In the genomic region with DNA sequence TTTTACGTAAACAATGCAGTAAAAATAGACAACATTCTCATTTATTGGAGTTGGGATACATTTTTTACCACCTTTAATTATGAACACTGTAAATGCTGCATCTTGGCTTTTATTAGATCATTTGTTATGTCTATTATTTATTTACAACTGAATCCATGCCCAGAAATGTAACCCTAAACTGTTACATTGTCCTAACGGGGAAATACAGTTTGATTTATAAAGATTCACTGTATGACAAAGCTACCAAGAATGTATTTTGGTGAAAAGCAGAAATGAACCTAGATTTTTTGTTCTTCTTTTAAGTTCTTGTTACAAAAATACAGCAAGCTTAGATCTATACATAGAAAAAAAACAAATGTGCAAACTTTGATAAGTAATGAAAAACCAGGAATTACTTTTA, we compare ENCODE assay signal across 25 cellular contexts. TPM values are rescaled to one million over a fixed set of nuclear protein-coding genes. Genes with fewer than 3 reads are reported as not detected.
DNase-seq lines count a peak whose midpoint lies in the region; TF ChIP-seq lines count a peak whose summit lies in the region.
"Had no signal": no experiment of that assay in that cellular context is flagged by ENCODE, and none has a peak within 500 bp of the region (broad histone marks: within the 10 kb centered on the region; RNA-seq: fewer than 3 reads in every experiment).

No MANE protein-coding gene starts in this region.

- H3K4me3 ChIP-seq in astrocyte of the cerebellum (ENCODE audit: low read depth, low read length) (no peak overlapping the region), fibroblast of the aortic adventitia (ENCODE audit: low read depth, low read length) (no peak overlapping the region), skeletal muscle tissue (ENCODE audit: low read length in 3 of 3) (no peak overlapping the region)
- H3K4me3 ChIP-seq: GM12878, smooth muscle cell had no signal

- H3K36me3 ChIP-seq in skeletal muscle tissue (ENCODE audit: control insufficient read depth in 3 of 3, insufficient read depth in 3 of 3, low read length in 3 of 3), result no peaks in the 10 kb centered on the region
- H3K36me3 ChIP-seq: BE2C had no signal

- H3K27ac ChIP-seq in skeletal muscle tissue (ENCODE audit: low read depth, low read length), result peak overlapping the region; percentile 61
- H3K27ac ChIP-seq: 22Rv1 had no signal

- peaks cover 0 to under 1% (median 0%) of the 10 kb centered on the region in 3 donors for H3K27me3 ChIP-seq in skeletal muscle tissue (ENCODE audit: control insufficient read depth in 3 of 3, insufficient read depth in 3 of 3, low read length in 3 of 3)
- H3K27me3 ChIP-seq: BE2C had no signal

- H3K9ac ChIP-seq in skeletal muscle tissue (ENCODE audit: low read depth in 1 of 3, low read length in 3 of 3), result no peak overlapping the region

- in situ Hi-C loops in astrocyte of the cerebellum (cut with HindIII; ENCODE audit: low sequenced_read_pairs), result no loop called here

- peaks cover 0 to 4% (median 0%) of the 10 kb centered on the region in 3 donors for H3K9me3 ChIP-seq in skeletal muscle tissue (ENCODE audit: control insufficient read depth in 3 of 3, low read length in 3 of 3)

- peaks cover 5 to 28% (median 26%) of the 10 kb centered on the region in 3 donors for H3K4me1 ChIP-seq in skeletal muscle tissue (ENCODE audit: control insufficient read depth in 3 of 3, insufficient read depth in 3 of 3, low read length in 3 of 3)

- no peak for TF ChIP-seq CTCF in astrocyte of the cerebellum (IDR thresholded peaks at IDR 0.05; ENCODE audit: low read depth, low read length, missing control alignments)
- TF ChIP-seq CTCF in fibroblast of the aortic adventitia (IDR thresholded peaks at IDR 0.05; ENCODE audit: insufficient read depth, low read length), result no peak

- DNase-seq in NOMO-1 treated with DMSO at 0.1 percent for 48 hours (lab: John Stamatoyannopoulos, UW; ENCODE audit: unreplicated experiment), result peak; percentile 14
- no peak for DNase-seq in NOMO-1 (lab: John Stamatoyannopoulos, UW; ENCODE audit: unreplicated experiment in 2 of 2)
- peak; percentile 19 for DNase-seq in astrocyte of the cerebellum (ENCODE audit: low read depth)
- peak; percentile 65 for DNase-seq in fibroblast of the aortic adventitia (ENCODE audit: low read depth)
- DNase-seq in stimulated activated naive CD4-positive, alpha-beta T cell treated with Interleukin-2 at 50 U/mL for 16 hours (lab: John Stamatoyannopoulos, UW), result no peak
- DNase-seq in cerebellum (ENCODE audit: low spot score), result no peak
- DNase-seq in superior temporal gyrus (ENCODE audit: extremely low spot score), result no peak
- DNase-seq: BE2C; effector CD4-positive, alpha-beta T cell; erythroblast; glutamatergic neuron; mammary epithelial cell; NCI-H1105; NCI-H2029 treated with DMSO at 0.1 percent for 48 hours; NCI-H226; stimulated activated CD4-positive, alpha-beta T cell treated with anti-CD3 and anti-CD28 coated beads, Interleukin-2, amount 100 ng/mL, for 24 hours had no signal

RNA-seq across cellular contexts. Expression of gene METTL21C, which starts 1.1 kb away (rescaled TPM):
- total RNA-seq in fibroblast of the aortic adventitia (ENCODE audit: low replicate concordance) (1.8 TPM in 1 of 2 replicates, not detected in the other), skeletal muscle tissue (29.7 TPM), cerebellum (0.82 TPM)
- total RNA-seq: H7, HepG2, mammary epithelial cell, smooth muscle cell, subcutaneous adipose tissue, ureter, WTC11 had no signal

Comparison
In these comparisons a context has a peak if more than half of its experiments do, and no peak if none do; other contexts are left out.
1. DNase-seq: peak in NOMO-1 treated with DMSO at 0.1 percent for 48 hours (single experiment), astrocyte of the cerebellum (single experiment) and fibroblast of the aortic adventitia (single experiment); none in NOMO-1 (0 of 2), stimulated activated naive CD4-positive, alpha-beta T cell treated with Interleukin-2 at 50 U/mL for 16 hours (single experiment), cerebellum (single experiment) and superior temporal gyrus (single experiment).
2. RNA of gene METTL21C, which starts 1.1 kb away (total RNA-seq): 29.7 TPM in skeletal muscle tissue (single experiment); 0.82 TPM in cerebellum (single experiment) and 1.8 TPM in fibroblast of the aortic adventitia; every median in the first group is over 10 times any median in the second.